ENCODE assay signal across 8 cellular contexts in the genomic region with DNA sequence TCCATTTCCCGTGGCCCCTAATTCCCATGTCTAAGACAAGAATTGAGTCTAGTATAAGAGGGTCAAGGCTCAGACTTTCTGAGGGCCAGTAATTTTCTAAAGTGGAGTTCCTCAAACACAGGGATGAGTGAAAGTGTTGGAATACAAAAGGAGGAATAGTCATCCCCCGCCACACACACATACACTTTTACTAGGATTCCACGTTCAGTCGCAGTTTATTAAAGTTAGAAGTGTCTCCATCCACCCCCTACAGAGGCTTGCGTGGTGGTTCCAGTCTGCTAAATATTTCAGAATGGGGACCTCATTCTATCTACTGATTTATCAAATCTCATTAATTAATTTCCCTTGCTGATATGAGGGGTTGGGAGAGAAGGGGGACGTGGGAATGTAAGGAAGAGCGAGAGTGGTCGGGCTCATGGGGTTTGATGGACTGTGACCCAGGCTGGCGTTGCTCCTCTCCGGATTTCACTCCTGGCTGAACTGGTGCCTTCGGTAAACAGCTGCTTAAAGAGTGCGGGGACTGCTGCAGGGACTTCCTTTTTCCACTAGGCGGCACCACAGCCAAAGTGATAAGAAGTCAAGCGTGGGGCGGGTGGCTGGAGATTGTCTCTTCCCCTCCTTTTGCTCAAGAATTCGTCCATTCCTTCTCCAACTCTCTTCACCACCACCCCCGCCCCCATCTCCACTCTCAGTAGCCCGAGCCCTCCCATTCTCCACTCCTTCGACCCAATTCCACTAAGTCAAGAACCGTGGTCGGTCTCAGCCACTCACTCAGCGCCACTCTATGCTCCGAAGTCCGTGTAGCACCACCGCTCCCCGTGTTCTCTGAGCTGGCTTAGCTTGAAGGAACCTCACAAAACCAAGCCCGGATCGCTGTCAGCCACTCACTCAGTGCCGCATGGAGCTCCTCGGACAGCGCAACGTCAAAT. TPM values are rescaled to one million over a fixed set of nuclear protein-coding genes. Genes with fewer than 3 reads are reported as not detected.
DNase-seq lines count a peak whose midpoint lies in the region; ATAC-seq, FAIRE-seq and TF ChIP-seq lines count a peak whose summit lies in the region.

No MANE protein-coding gene starts in this region.

- H3K27ac ChIP-seq in caudate nucleus (ENCODE audit: low read depth, low read length): no peak overlapping the region
- no peak overlapping the region for H3K27ac ChIP-seq in keratinocyte (ENCODE audit: control insufficient read depth, insufficient read depth, low read length)

- H3K27me3 Mint-ChIP-seq in WTC11 (ENCODE audit: low read depth): peaks cover 83% of the 10 kb centered on the region

- H3K36me3 ChIP-seq in keratinocyte (ENCODE audit: control insufficient read depth in 2 of 2, extremely low read depth in 1 of 2, insufficient read depth in 2 of 2, low read length in 2 of 2): no peaks in the 10 kb centered on the region

- H3K9me3 Mint-ChIP-seq in WTC11: no peaks in the 10 kb centered on the region

- peak overlapping the region; percentile 80 for H3K4me3 Mint-ChIP-seq in WTC11

- peak overlapping the region; percentile 92 for H2AFZ ChIP-seq in keratinocyte (ENCODE audit: control insufficient read depth, low read length)

- peak overlapping the region; percentile 17 for H3K9ac ChIP-seq in keratinocyte (ENCODE audit: control insufficient read depth, extremely low read depth, insufficient read depth, low read length)

- peak; percentile 90 for FAIRE-seq in keratinocyte (lab: Jason Lieb, UNC)

- peak; percentile 68 for ATAC-seq in HG03045 (IDR thresholded peaks at IDR 0.05; ENCODE audit: unreplicated experiment)
- ATAC-seq in WTC11: peak; percentile 51
- no peak for ATAC-seq in GM21825 (IDR thresholded peaks at IDR 0.05; ENCODE audit: unreplicated experiment)

- H3K4me1 Mint-ChIP-seq in WTC11: peaks cover 30% of the 10 kb centered on the region

- peaks cover 34% of the 10 kb centered on the region for H3K4me1 ChIP-seq in keratinocyte (ENCODE audit: control insufficient read depth, extremely low read depth, insufficient read depth, low read length)

- no peak overlapping the region for H3K27ac Mint-ChIP-seq in WTC11

- peak overlapping the region; percentile 99 for H3K4me2 ChIP-seq in keratinocyte (ENCODE audit: control insufficient read depth, extremely low read depth, insufficient read depth, low read depth, low read length)

- no peaks in the 10 kb centered on the region for H3K36me3 Mint-ChIP-seq in WTC11

- H3K4me3 ChIP-seq in GM08714 (ENCODE audit: low read length): peak overlapping the region; percentile 18; the same call in 1 of the 2 replicates
- peak overlapping the region; percentile 29 to 63 (median 52) for H3K4me3 ChIP-seq in keratinocyte (ENCODE audit: control insufficient read depth in 2 of 3, extremely low read depth in 1 of 3, insufficient read depth in 2 of 3, low read depth in 1 of 3, low read length in 3 of 3)

- dilution Hi-C loops in keratinocyte (cut with MboI; ENCODE audit: extremely low pct_ligation_motif_present, low sequenced_read_pairs): no loop called here

- no peaks in the 10 kb centered on the region for H3K9me1 ChIP-seq in keratinocyte (ENCODE audit: control insufficient read depth, extremely low read depth, insufficient read depth, low read length)

- POLR2A ChIA-PET in WTC11 (lab: Charles Lee): interaction anchor here (1.0 kb wide), 3 partner anchors 28 to 58 kb away, joined by 3 read pairs; no protein-coding TSS in a partner anchor

- H3K9me3 ChIP-seq in keratinocyte (ENCODE audit: control insufficient read depth, low read depth, low read length): no peaks in the 10 kb centered on the region

- CTCF ChIA-PET in WTC11 (lab: Charles Lee): interaction anchor here (0.6 to 6.6 kb wide), 41 partner anchors 8 to 450 kb away, joined by 3 to 389 read pairs (median 5); a partner anchor contains a TSS

- no peaks in the 10 kb centered on the region for H3K27me3 ChIP-seq in keratinocyte (ENCODE audit: control insufficient read depth, extremely low read depth, insufficient read depth, low read length)

- no peaks in the 10 kb centered on the region for H4K20me1 ChIP-seq in keratinocyte (ENCODE audit: control insufficient read depth, extremely low read depth, insufficient read depth, low read length)

- TF ChIP-seq CTCF in WTC11 (IDR thresholded peaks at IDR 0.05) (peak; percentile 85), keratinocyte (optimal IDR thresholded peaks at IDR 0.05 in 1 of 3, IDR thresholded peaks at IDR 0.05 in 1 of 3, conservative IDR thresholded peaks at IDR 0.05 in 1 of 3; ENCODE audit: extremely low read depth in 1 of 3, insufficient read depth in 2 of 3, low read length in 3 of 3) (peak; percentile 88 to 92 (median 90))

- peak; percentile 74 for DNase-seq in NCI-H2196 treated with DMSO at 0.1 percent for 48 hours (lab: John Stamatoyannopoulos, UW; ENCODE audit: unreplicated experiment)
- peak; percentile 90 for DNase-seq in WTC11 (ENCODE audit: low spot score)
- DNase-seq in caudate nucleus (lab: John Stamatoyannopoulos, UW): peak in 59 of 61 donors; percentile 8 to 86 (median 55)
- DNase-seq in keratinocyte (ENCODE audit: low read depth, low spot score): peak; percentile 40
- DNase-seq in stimulated activated CD4-positive, alpha-beta T cell treated with anti-CD3 and anti-CD28 coated beads, Interleukin-12 subunit alpha, Interleukin-12 subunit beta, amount 100 ng/mL, for 24 hours (ENCODE audit: low read depth in 2 of 2): peak; percentile 68 to 82

- H3K79me2 ChIP-seq in keratinocyte (ENCODE audit: control insufficient read depth, insufficient read depth, low read length): no peaks in the 10 kb centered on the region

TF ChIP-seq in WTC11, 78 proteins besides CTCF, POLR2A, EP300 and RAD21 (continues in another document):
- TF ChIP-seq CREB1 (CRISPR knock-in tag; IDR thresholded peaks at IDR 0.05): no peak

RNA-seq across cellular contexts. Expression of a gene that starts 9.9 kb away (rescaled TPM):
- total RNA-seq in WTC11 (2021): 0.11 to 0.16 TPM (median 0.13 TPM) in 3 replicates
- 0.06 TPM in 1 of 3 replicates, not detected in the others for polyA plus RNA-seq in keratinocyte
- not detected for polyA plus RNA-seq in keratinocyte (2011; ENCODE audit: low read depth)
- 0.05 TPM in 2 replicates for polyA plus RNA-seq in keratinocyte (2011; cell fraction: cytosol; rRNA removed)
- polyA plus RNA-seq in keratinocyte (2011; cell fraction: nucleus; rRNA removed): 0.08 TPM in 1 of 2 replicates, not detected in the other
- polyA plus RNA-seq in keratinocyte (2012; ENCODE audit: low replicate concordance): 0.18 and 2.5 TPM in 2 replicates
- not detected in 3 replicates for polyA minus RNA-seq in keratinocyte
- polyA minus RNA-seq in keratinocyte (2011; cell fraction: cytosol; rRNA and poly(A)+ RNA removed): not detected
- not detected in 2 replicates for polyA minus RNA-seq in keratinocyte (2011; cell fraction: nucleus; rRNA and poly(A)+ RNA removed)

RNA-seq across cellular contexts. Expression of a gene that starts 27.4 kb away (rescaled TPM):
- total RNA-seq in WTC11 (2021): 4.2 to 5.1 TPM (median 4.5 TPM) in 3 replicates
- polyA plus RNA-seq in keratinocyte: 2.8 to 4.4 TPM (median 4.2 TPM) in 3 replicates
- 18.5 TPM for polyA plus RNA-seq in keratinocyte (2011; ENCODE audit: low read depth)
- polyA plus RNA-seq in keratinocyte (2011; cell fraction: cytosol; rRNA removed): 2.7 and 3.5 TPM in 2 replicates
- polyA plus RNA-seq in keratinocyte (2011; cell fraction: nucleus; rRNA removed): 5.8 and 5.9 TPM in 2 replicates
- 2.6 and 132 TPM in 2 replicates for polyA plus RNA-seq in keratinocyte (2012; ENCODE audit: low replicate concordance)
- polyA minus RNA-seq in keratinocyte: 0.93 to 2.5 TPM (median 1.8 TPM) in 3 replicates
- polyA minus RNA-seq in keratinocyte (2011; cell fraction: cytosol; rRNA and poly(A)+ RNA removed): 4.2 TPM
- polyA minus RNA-seq in keratinocyte (2011; cell fraction: nucleus; rRNA and poly(A)+ RNA removed): 1.8 and 3.2 TPM in 2 replicates

RNA-seq across cellular contexts. Expression of a gene that starts 33.0 kb away (rescaled TPM):
- total RNA-seq in WTC11 (2021): not detected in 3 replicates
- not detected in 3 replicates for polyA plus RNA-seq in keratinocyte
- polyA plus RNA-seq in keratinocyte (2011; ENCODE audit: low read depth): not detected
- polyA plus RNA-seq in keratinocyte (2011; cell fraction: cytosol; rRNA removed): not detected in 2 replicates
- not detected in 2 replicates for polyA plus RNA-seq in keratinocyte (2011; cell fraction: nucleus; rRNA removed)
- not detected in 2 replicates for polyA plus RNA-seq in keratinocyte (2012; ENCODE audit: low replicate concordance)
- polyA minus RNA-seq in keratinocyte: not detected in 3 replicates
- polyA minus RNA-seq in keratinocyte (2011; cell fraction: cytosol; rRNA and poly(A)+ RNA removed): not detected
- polyA minus RNA-seq in keratinocyte (2011; cell fraction: nucleus; rRNA and poly(A)+ RNA removed): not detected in 2 replicates

RNA-seq across cellular contexts. Expression of a gene that starts 36.0 kb away (rescaled TPM):
- 25.0 to 28.4 TPM (median 27.7 TPM) in 3 replicates for total RNA-seq in WTC11 (2021)
- 51.5 to 58.0 TPM (median 54.9 TPM) in 3 replicates for polyA plus RNA-seq in keratinocyte
- polyA plus RNA-seq in keratinocyte (2011; ENCODE audit: low read depth): 16.2 TPM
- polyA plus RNA-seq in keratinocyte (2011; cell fraction: cytosol; rRNA removed): 49.3 and 77.1 TPM in 2 replicates
- polyA plus RNA-seq in keratinocyte (2011; cell fraction: nucleus; rRNA removed): 30.4 and 30.8 TPM in 2 replicates
- 36.9 and 42.5 TPM in 2 replicates for polyA plus RNA-seq in keratinocyte (2012; ENCODE audit: low replicate concordance)
- polyA minus RNA-seq in keratinocyte: 30.0 to 39.5 TPM (median 37.5 TPM) in 3 replicates
- polyA minus RNA-seq in keratinocyte (2011; cell fraction: cytosol; rRNA and poly(A)+ RNA removed): 26.7 TPM
- polyA minus RNA-seq in keratinocyte (2011; cell fraction: nucleus; rRNA and poly(A)+ RNA removed): 4.2 and 9.7 TPM in 2 replicates

RNA-seq across cellular contexts. Expression of a gene that starts 41.9 kb away (rescaled TPM):
- total RNA-seq in WTC11 (2021): 37.7 to 39.6 TPM (median 38.8 TPM) in 3 replicates
- polyA plus RNA-seq in keratinocyte: 27.9 to 28.8 TPM (median 28.7 TPM) in 3 replicates
- polyA plus RNA-seq in keratinocyte (2011; ENCODE audit: low read depth): 13.7 TPM
- polyA plus RNA-seq in keratinocyte (2011; cell fraction: cytosol; rRNA removed): 20.3 and 21.4 TPM in 2 replicates
- polyA plus RNA-seq in keratinocyte (2011; cell fraction: nucleus; rRNA removed): 18.0 and 19.3 TPM in 2 replicates
- polyA plus RNA-seq in keratinocyte (2012; ENCODE audit: low replicate concordance): 28.2 and 36.9 TPM in 2 replicates
- polyA minus RNA-seq in keratinocyte: 12.7 to 21.2 TPM (median 15.1 TPM) in 3 replicates
- polyA minus RNA-seq in keratinocyte (2011; cell fraction: cytosol; rRNA and poly(A)+ RNA removed): 8.4 TPM
- polyA minus RNA-seq in keratinocyte (2011; cell fraction: nucleus; rRNA and poly(A)+ RNA removed): 2.8 and 3.4 TPM in 2 replicates

Comparison
In these comparisons a context has a peak if more than half of its experiments do, and no peak if none do; other contexts are left out.
1. DNase-seq: peak in every context shown above with its lines; median percentile 90 in WTC11; 75 in stimulated activated CD4-positive, alpha-beta T cell treated with anti-CD3 and anti-CD28 coated beads, Interleukin-12 subunit alpha, Interleukin-12 subunit beta, amount 100 ng/mL, for 24 hours; 74 in NCI-H2196 treated with DMSO at 0.1 percent for 48 hours; 55 in caudate nucleus; 40 in keratinocyte.